ENCODE assay signal across 8 cellular contexts in the genomic region with DNA sequence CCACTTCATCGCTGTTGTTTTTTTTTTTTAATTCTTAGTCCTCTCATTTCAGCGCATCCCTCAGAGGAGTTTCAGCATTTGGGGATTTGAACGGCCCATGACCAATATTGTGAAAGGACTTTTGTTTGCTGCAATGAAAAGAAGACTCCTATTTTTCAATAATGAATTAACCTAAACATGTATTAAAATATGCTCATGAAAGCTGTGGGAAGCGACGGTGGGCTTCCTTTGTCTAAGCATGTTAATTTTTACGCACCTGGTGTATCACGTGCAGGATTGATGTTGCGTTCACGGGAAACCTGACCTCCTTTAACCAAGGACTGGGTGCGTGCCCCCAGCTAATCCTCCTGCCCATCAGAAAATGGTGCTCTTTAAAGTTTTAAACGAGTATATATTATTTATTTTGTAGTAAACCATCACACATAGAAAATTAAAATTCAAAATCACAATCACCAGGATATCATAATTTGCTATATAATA. TPM values are rescaled to one million over a fixed set of nuclear protein-coding genes. Genes with fewer than 3 reads are reported as not detected.
A peak's percentile ranks its signal among the peaks of the same experiment; 100 is the strongest.
DNase-seq lines count a peak whose midpoint lies in the region; ATAC-seq and TF ChIP-seq lines count a peak whose summit lies in the region.

No MANE protein-coding gene starts in this region.

- H3K4me1 Mint-ChIP-seq in activated T-helper 17 cell treated with anti-CD3 and anti-CD28 coated beads, Interleukin-2, amount 50 U/mL, for 72 hours, result peaks cover 4% of the 10 kb centered on the region

- TF ChIP-seq CTCF in heart left ventricle (IDR thresholded peaks at IDR 0.05), result no peak
- no peak for TF ChIP-seq CTCF in lower leg skin (IDR thresholded peaks at IDR 0.05)
- no peak for TF ChIP-seq CTCF in uterus (IDR thresholded peaks at IDR 0.05)

- peak overlapping the region; percentile 84 for H3K4me3 Mint-ChIP-seq in activated T-helper 17 cell treated with anti-CD3 and anti-CD28 coated beads, Interleukin-2, amount 50 U/mL, for 72 hours

- H3K9me3 Mint-ChIP-seq in activated T-helper 17 cell treated with anti-CD3 and anti-CD28 coated beads, Interleukin-2, amount 50 U/mL, for 72 hours, result no peaks in the 10 kb centered on the region

- DNase-seq in heart left ventricle, result no peak
- no peak for DNase-seq in left cardiac atrium
- DNase-seq in lower leg skin (ENCODE audit: low spot score in 2 of 2), result no peak
- no peak for DNase-seq in uterus

- 32 to 44% (median 41%) methylated on average over 11 of the region's 11 CpGs for WGBS in heart left ventricle, 4 donors
- WGBS in lower leg skin, 2 donors, result 27 to 35% methylated on average over 11 of the region's 11 CpGs

- peak overlapping the region in 6 of 12 donors; percentile 46 to 83 (median 79) for H3K27ac ChIP-seq in heart left ventricle
- H3K27ac ChIP-seq in uterus, result peak overlapping the region; percentile 70 to 81

- intact Hi-C loops in heart left ventricle (cut with DNase I) (loop anchor here in 7 of 10 donors (2.0 to 10.0 kb wide), 8 partner anchors 45 to 563 kb away; partner anchors contain the start of gene UFSP2 (in 1 of the 7)), left cardiac atrium (cut with DNase I) (loop anchor here (5.0 to 10.0 kb wide), 2 partner anchors 125 to 563 kb away; no protein-coding TSS in a partner anchor), lower leg skin (cut with DNase I; ENCODE audit: low total_unique reads) (loop anchor here (10.0 kb wide), 1 partner anchor 133 kb away; no protein-coding TSS in a partner anchor), uterus (cut with DNase I; ENCODE audit: low total_unique reads) (loop anchor here (5.0 kb wide), 1 partner anchor 130 kb away; no protein-coding TSS in a partner anchor)

- H3K27ac Mint-ChIP-seq in activated T-helper 17 cell treated with anti-CD3 and anti-CD28 coated beads, Interleukin-2, amount 50 U/mL, for 72 hours, result no peak overlapping the region

- TF ChIP-seq POLR2A in heart left ventricle (IDR thresholded peaks at IDR 0.05) (no peak), lower leg skin (IDR thresholded peaks at IDR 0.05) (no peak), uterus (IDR thresholded peaks at IDR 0.05) (no peak)

- H3K4me1 ChIP-seq in heart left ventricle, result peaks cover 0 to 17% (median 6%) of the 10 kb centered on the region in 12 donors
- H3K4me1 ChIP-seq in uterus, result no peaks in the 10 kb centered on the region

- peak overlapping the region; percentile 68 to 97 (median 88) for H3K4me3 ChIP-seq in heart left ventricle
- peak overlapping the region; percentile 64 for H3K4me3 ChIP-seq in lower leg skin (ENCODE audit: low read depth, poor library complexity, severe bottlenecking)
- peak overlapping the region; percentile 80 to 83 for H3K4me3 ChIP-seq in uterus

- ATAC-seq in heart left ventricle (no peak), left cardiac atrium (no peak), GM21529 (IDR thresholded peaks at IDR 0.05; ENCODE audit: unreplicated experiment) (no peak), GM19397 (IDR thresholded peaks at IDR 0.05; ENCODE audit: unreplicated experiment) (no peak), HG03095 (IDR thresholded peaks at IDR 0.05; ENCODE audit: unreplicated experiment) (no peak)
- ATAC-seq in activated T-helper 17 cell treated with anti-CD3 and anti-CD28 coated beads, Interleukin-2, amount 50 U/mL, for 72 hours (replicated peaks), result no peak

- H3K27me3 Mint-ChIP-seq in activated T-helper 17 cell treated with anti-CD3 and anti-CD28 coated beads, Interleukin-2, amount 50 U/mL, for 72 hours, result peaks cover 5% of the 10 kb centered on the region

- H3K27me3 ChIP-seq in heart left ventricle (peaks cover 0 to 11% (median 0%) of the 10 kb centered on the region in 9 donors), uterus (no peaks in the 10 kb centered on the region)

- H3K36me3 ChIP-seq in heart left ventricle, result no peaks in the 10 kb centered on the region
- no peaks in the 10 kb centered on the region for H3K36me3 ChIP-seq in uterus

- H3K36me3 Mint-ChIP-seq in activated T-helper 17 cell treated with anti-CD3 and anti-CD28 coated beads, Interleukin-2, amount 50 U/mL, for 72 hours (ENCODE audit: low read depth), result no peaks in the 10 kb centered on the region

- H3K9me3 ChIP-seq in heart left ventricle (no peaks in the 10 kb centered on the region), uterus (no peaks in the 10 kb centered on the region)

RNA-seq across cellular contexts. Expression of gene CCDC110, which starts 0.6 kb away (rescaled TPM):
- total RNA-seq in heart left ventricle, result 1 to 10 TPM in 5 of 9 donors, under 1 TPM in 4; 0.62 to 2.6 (median 1.1) TPM
- polyA plus RNA-seq in heart left ventricle, result under 1 TPM; 0.19 to 0.55 TPM
- total RNA-seq in left cardiac atrium, result 1 to 10 TPM; 1.6 to 2.0 TPM
- total RNA-seq in activated T-helper 17 cell treated with anti-CD3 and anti-CD28 coated beads, Interleukin-2, amount 50 U/mL, for 72 hours, result 1 to 10 TPM in 1 of 2 donors, under 1 TPM in 1; 0.09 to 1.2 TPM
- total RNA-seq in lower leg skin, result under 1 TPM in 3 of 4 donors, not detected in 1; 0.08 to 0.75 (median 0.61) TPM
- 1 to 10 TPM in 2 of 4 donors, under 1 TPM in 1, not detected in 1; 0.29 to 2.6 (median 2.1) TPM for total RNA-seq in uterus

RNA-seq across cellular contexts. Expression of gene UFSP2, which starts 46.3 kb away (rescaled TPM):
- 10 to 100 TPM; 25.2 to 52.4 (median 35.1) TPM for total RNA-seq in heart left ventricle
- 10 to 100 TPM; 17.7 to 35.0 TPM for polyA plus RNA-seq in heart left ventricle
- 10 to 100 TPM; 37.0 to 43.0 TPM for total RNA-seq in left cardiac atrium
- total RNA-seq in activated T-helper 17 cell treated with anti-CD3 and anti-CD28 coated beads, Interleukin-2, amount 50 U/mL, for 72 hours, result 10 to 100 TPM; 23.5 to 32.9 TPM
- total RNA-seq in lower leg skin, result 10 to 100 TPM; 24.6 to 53.5 (median 32.4) TPM
- total RNA-seq in uterus, result 100 to 1,000 TPM in 1 of 4 donors, 10 to 100 TPM in 3; 18.2 to 170 (median 55.8) TPM
